Comparison of ENCODE assay signal across 9 cellular contexts in the genomic region with DNA sequence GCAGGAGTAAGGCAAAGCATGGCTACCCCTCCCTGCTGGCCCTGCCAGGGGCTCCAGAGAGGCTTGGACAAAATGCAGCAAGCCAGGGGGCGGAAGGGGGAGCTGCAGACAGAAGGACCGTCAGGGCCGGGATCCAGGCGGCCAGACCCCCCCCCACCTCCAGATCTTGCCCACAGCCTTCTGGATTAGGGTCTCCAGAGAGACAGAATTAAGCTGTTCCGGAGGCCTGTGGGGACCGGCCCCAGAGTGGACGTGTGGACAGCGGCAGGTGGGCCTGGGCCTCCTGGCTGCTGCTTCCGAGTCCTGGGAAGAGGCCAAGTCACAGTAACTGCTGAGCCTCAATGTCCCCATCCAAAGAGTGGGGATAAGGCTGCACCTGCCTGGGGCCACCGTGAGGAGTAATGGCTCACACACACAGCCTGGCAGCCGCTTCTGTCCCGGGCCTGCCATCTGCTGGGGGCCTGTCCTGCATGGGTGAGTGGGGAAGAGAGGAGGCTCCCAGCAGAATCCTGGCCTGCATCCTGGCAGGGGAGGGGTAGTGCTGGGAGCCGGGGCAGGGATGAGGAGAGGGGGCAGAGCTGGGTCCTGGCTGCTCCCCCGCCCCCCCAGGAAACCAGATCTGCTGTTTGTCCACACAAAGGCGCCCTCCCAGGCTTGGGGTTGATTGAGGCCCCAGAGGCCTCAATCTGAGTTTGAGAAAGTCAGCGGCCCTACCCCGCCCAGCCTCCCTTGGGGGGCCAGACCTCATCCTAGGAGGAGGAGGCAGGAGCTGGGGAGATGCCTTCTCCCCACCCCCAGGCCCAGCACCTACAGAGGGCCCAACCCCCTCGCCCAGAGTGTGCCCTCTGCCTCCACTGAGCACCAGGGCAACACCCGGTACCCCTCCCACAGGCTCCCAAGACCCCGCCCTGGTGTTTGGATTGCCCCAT. TPM values are rescaled to one million over a fixed set of nuclear protein-coding genes. Genes with fewer than 3 reads are reported as not detected.
DNase-seq lines count a peak whose midpoint lies in the region; ATAC-seq and TF ChIP-seq lines count a peak whose summit lies in the region.
"Had no signal": no experiment of that assay in that cellular context is flagged by ENCODE, and none has a peak within 500 bp of the region (broad histone marks: within the 10 kb centered on the region; RNA-seq: fewer than 3 reads in every experiment).

No MANE protein-coding gene starts in this region.

- H3K4me1 ChIP-seq in HCT116 (ENCODE audit: control insufficient read depth in 1 of 2, insufficient read depth in 2 of 2, low read length in 2 of 2) = peaks cover 70 to 86% of the 10 kb centered on the region in 2 experiments
- H3K4me1 ChIP-seq in ascending aorta = peaks cover 54 to 75% of the 10 kb centered on the region in 2 donors
- H3K4me1 ChIP-seq in skeletal muscle tissue (ENCODE audit: control insufficient read depth in 3 of 3, insufficient read depth in 3 of 3, low read length in 3 of 3) = peaks cover 67 to 84% (median 80%) of the 10 kb centered on the region in 3 donors

- H3K4me2 ChIP-seq in HCT116 (ENCODE audit: low read length) = peak overlapping the region; percentile 100

- intact Hi-C loops in HCT116 (cut with micrococcal nuclease) (no loop called here), ascending aorta (cut with DNase I) (no loop called here)

- ATAC-seq in HCT116 (no peak), HG03521 (IDR thresholded peaks at IDR 0.05; ENCODE audit: unreplicated experiment) (no peak), HG02571 (IDR thresholded peaks at IDR 0.05; ENCODE audit: unreplicated experiment) (no peak)

- TF ChIP-seq RAD21 in HCT116 (IDR thresholded peaks at IDR 0.05; ENCODE audit: low read depth) = no peak

- RAD21 ChIA-PET in HCT116 (lab: Charles Lee; ENCODE audit: low non-redundant PET in 1 of 2, low total read pairs in 2 of 2, uncharacterized antibody in 2 of 2, unreplicated experiment in 2 of 2) = no interaction called here

- CTCF ChIA-PET in HCT116 (lab: Charles Lee) = no interaction called here

- no peak overlapping the region for H2AFZ ChIP-seq in HCT116 (ENCODE audit: low read depth, low read length, poor library complexity, severe bottlenecking)

- no peaks in the 10 kb centered on the region for H3K9me2 ChIP-seq in HCT116 (ENCODE audit: insufficient read depth)

- H3K9me3 ChIP-seq in HCT116 (ENCODE audit: control insufficient read depth in 1 of 2, insufficient read depth in 1 of 2, low read depth in 1 of 2, low read length in 2 of 2) (no peaks in the 10 kb centered on the region), ascending aorta (no peaks in the 10 kb centered on the region), iPS-18c (ENCODE audit: control insufficient read depth, insufficient read depth, low read length) (no peaks in the 10 kb centered on the region), skeletal muscle tissue (ENCODE audit: control insufficient read depth in 3 of 3, low read length in 3 of 3) (no peaks in the 10 kb centered on the region)

- H3K27ac ChIP-seq in HCT116 (ENCODE audit: low read depth, low read length) = peak overlapping the region; percentile 98
- peak overlapping the region; percentile 91 to 98 for H3K27ac ChIP-seq in ascending aorta
- peak overlapping the region; percentile 83 for H3K27ac ChIP-seq in skeletal muscle tissue (ENCODE audit: low read depth, low read length)

- peak overlapping the region in 1 of 2 experiments; percentile 44; a peak in 1 of 4 replicates for H3K4me3 ChIP-seq in HCT116 (replicated peaks in 1 of 2; ENCODE audit: low read depth in 1 of 2, low read length in 2 of 2)
- no peak overlapping the region for H3K4me3 ChIP-seq in ascending aorta
- H3K4me3 ChIP-seq in iPS-18c (ENCODE audit: insufficient read depth, low read depth, low read length) = peak overlapping the region; percentile 9; the same call in 1 of the 2 replicates
- no peak overlapping the region for H3K4me3 ChIP-seq in skeletal muscle tissue (ENCODE audit: low read length in 3 of 3)

- no peaks in the 10 kb centered on the region for H4K20me1 ChIP-seq in HCT116 (ENCODE audit: insufficient read depth)

- no TSS peak for BruUV-seq in HCT116 (replicated peaks; lab: Mats Ljungman, UMichigan)

- DNase-seq in HCT116 (ENCODE audit: low read depth, low spot score) (no peak), ascending aorta (ENCODE audit: low spot score in 2 of 2) (peak in 1 of 2 donors; percentile 62), NCI-H187 treated with DMSO at 0.1 percent for 48 hours (lab: John Stamatoyannopoulos, UW) (no peak), NCI-H1105 (lab: John Stamatoyannopoulos, UW) (no peak)
- DNase-seq: activated CD4-positive, alpha-beta T cell treated with anti-CD3 and anti-CD28 coated beads for 4 hours had no signal

- POLR2A ChIA-PET in HCT116 (lab: Charles Lee) = interaction anchor here (1.1 kb wide), 1 partner anchor 13 kb away, joined by 4 read pairs; no protein-coding TSS in a partner anchor

- H3K9ac ChIP-seq in HCT116 (ENCODE audit: low read length) = peak overlapping the region; percentile 94
- H3K9ac ChIP-seq in skeletal muscle tissue (ENCODE audit: low read depth in 1 of 3, low read length in 3 of 3) = no peak overlapping the region

- H3K27me3 ChIP-seq in HCT116 (ENCODE audit: insufficient read depth, low read length) = no peaks in the 10 kb centered on the region
- H3K27me3 ChIP-seq in ascending aorta = no peaks in the 10 kb centered on the region
- H3K27me3 ChIP-seq in skeletal muscle tissue (ENCODE audit: control insufficient read depth in 3 of 3, insufficient read depth in 3 of 3, low read length in 3 of 3) = peaks cover 0 to 3% (median 0%) of the 10 kb centered on the region in 3 donors

- peaks cover 81% of the 10 kb centered on the region for H3K79me2 ChIP-seq in HCT116 (ENCODE audit: insufficient read depth, low read length)

- TF ChIP-seq POLR2A in HCT116 (IDR thresholded peaks at IDR 0.05; ENCODE audit: borderline replicate concordance, extremely low read depth, insufficient read depth, insufficient read length) = no peak

- H3K36me3 ChIP-seq in HCT116 (ENCODE audit: control insufficient read depth in 1 of 2, insufficient read depth in 2 of 2, low read length in 2 of 2) (no peaks in the 10 kb centered on the region; a peak in 1 of 4 replicates), ascending aorta (peaks cover 0 to 11% of the 10 kb centered on the region in 2 donors), skeletal muscle tissue (ENCODE audit: control insufficient read depth in 3 of 3, insufficient read depth in 3 of 3, low read length in 3 of 3) (no peaks in the 10 kb centered on the region)

- TF ChIP-seq CTCF in HCT116 (IDR thresholded peaks at IDR 0.05 in 2 of 3, conservative IDR thresholded peaks at IDR 0.05 in 1 of 3; ENCODE audit: borderline replicate concordance in 1 of 3, insufficient read depth in 1 of 3, low read depth in 2 of 3, low read length in 2 of 3) (peak in 1 of 3 experiments; percentile 23; a peak in 2 of 6 replicates), ascending aorta (IDR thresholded peaks at IDR 0.05) (no peak)

TF ChIP-seq in HCT116, 20 proteins besides CTCF, POLR2A, EP300 and RAD21:
- TF ChIP-seq CBX3 (IDR thresholded peaks at IDR 0.05; ENCODE audit: low read depth) (no peak), ELF1 (IDR thresholded peaks at IDR 0.05; ENCODE audit: borderline replicate concordance, low read depth) (no peak), EGR1 (IDR thresholded peaks at IDR 0.05; ENCODE audit: low read depth) (no peak), TCF7L2 (IDR thresholded peaks at IDR 0.05; ENCODE audit: borderline replicate concordance, extremely low read depth, insufficient read depth, insufficient read length) (no peak), CEBPB (IDR thresholded peaks at IDR 0.05; ENCODE audit: low read depth) (no peak)
- TF ChIP-seq, protein P1, sequence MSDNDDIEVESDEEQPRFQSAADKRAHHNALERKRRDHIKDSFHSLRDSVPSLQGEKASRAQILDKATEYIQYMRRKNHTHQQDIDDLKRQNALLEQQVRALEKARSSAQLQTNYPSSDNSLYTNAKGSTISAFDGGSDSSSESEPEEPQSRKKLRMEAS (IDR thresholded peaks at IDR 0.05) = no peak

RNA-seq across cellular contexts. Expression of a gene that starts 3.9 kb away (rescaled TPM):
- total RNA-seq in HCT116 (2021; ENCODE audit: unreplicated experiment) (321 TPM), ascending aorta (469 TPM), skeletal muscle tissue (14.1 TPM)
- 190 and 217 TPM in 2 replicates for polyA plus RNA-seq in HCT116 (2012)

RNA-seq across cellular contexts. Expression of a gene that starts 23.6 kb away (rescaled TPM):
- total RNA-seq in HCT116 (2021; ENCODE audit: unreplicated experiment) (2,488 TPM), ascending aorta (1,828 TPM), skeletal muscle tissue (1,418 TPM)
- polyA plus RNA-seq in HCT116 (2012) = 5,598 and 10,032 TPM in 2 replicates

RNA-seq across cellular contexts. Expression of a gene that starts 43.8 kb away (rescaled TPM):
- total RNA-seq in HCT116 (2021; ENCODE audit: unreplicated experiment) = 8.9 TPM
- polyA plus RNA-seq in HCT116 (2012) = 8.1 and 9.5 TPM in 2 replicates
- total RNA-seq in ascending aorta = 0.43 TPM
- total RNA-seq in skeletal muscle tissue = 1.0 TPM

Comparison
In these comparisons a context has a peak if more than half of its experiments do, and no peak if none do; other contexts are left out.
1. RNA of a gene that starts 3.9 kb away (total RNA-seq): 469 TPM in ascending aorta (single experiment) and 321 TPM in HCT116 (single experiment); 14.1 TPM in skeletal muscle tissue (single experiment); every median in the first group is over 10 times any median in the second.
2. Peak in every context shown above with its lines, with median percentiles within 50 percentile points of each other: H3K27ac ChIP-seq.